ENCODE assay signal across 21 cellular contexts in the genomic region with DNA sequence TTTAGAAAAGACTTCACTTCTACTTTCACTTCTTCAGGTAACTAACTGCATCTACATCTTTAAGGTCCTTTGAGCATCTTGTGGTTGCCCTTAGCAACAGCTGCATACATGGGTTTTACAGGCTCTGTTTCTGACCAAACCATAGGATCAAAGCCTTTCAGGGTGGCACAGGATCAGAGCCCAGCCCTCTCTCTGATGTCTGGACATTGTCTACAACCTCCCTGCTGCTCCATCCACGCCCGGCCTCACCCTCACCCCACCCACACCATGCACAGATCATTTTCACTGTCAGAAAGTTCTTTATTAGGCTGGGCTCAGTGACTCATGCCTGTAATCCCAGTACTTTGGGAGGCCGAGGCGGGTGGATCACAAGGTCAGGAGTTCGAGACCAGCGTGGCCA. TPM values are rescaled to one million over a fixed set of nuclear protein-coding genes. Genes with fewer than 3 reads are reported as not detected.
DNase-seq lines count a peak whose midpoint lies in the region; ATAC-seq and TF ChIP-seq lines count a peak whose summit lies in the region.
"Had no signal": no experiment of that assay in that cellular context is flagged by ENCODE, and none has a peak within 500 bp of the region (broad histone marks: within the 10 kb centered on the region; RNA-seq: fewer than 3 reads in every experiment).

No MANE protein-coding gene starts in this region.

- H3K36me3 Mint-ChIP-seq in activated T-cell treated with anti-CD3 and anti-CD28 coated beads, Interleukin-2, amount 50 U/mL, for 24 hours (ENCODE audit: low read depth): no peaks in the 10 kb centered on the region
- H3K36me3 Mint-ChIP-seq: CD4-positive, alpha-beta memory T cell; mesothelial cell of epicardium had no signal

- POLR2A ChIA-PET in SK-N-SH (lab: Yijun Ruan, JAX): no interaction called here

- no peak overlapping the region for H3K9ac ChIP-seq in SK-N-SH

- H3K4me2 ChIP-seq in SK-N-SH: no peak overlapping the region

- no peaks in the 10 kb centered on the region for H3K9me3 Mint-ChIP-seq in activated T-cell treated with anti-CD3 and anti-CD28 coated beads, Interleukin-2, amount 50 U/mL, for 24 hours
- H3K9me3 Mint-ChIP-seq: activated naive CD4-positive, alpha-beta T cell treated with anti-CD3 and anti-CD28 coated beads for 36 hours; mesothelial cell of epicardium; neural crest cell had no signal

- CTCF ChIA-PET in SK-N-SH (lab: Yijun Ruan, JAX): interaction anchor here (0.7 kb wide), 1 partner anchor 143 kb away, joined by 3 read pairs; no protein-coding TSS in a partner anchor

- DNase-seq in SK-N-SH (no peak), SW480 (ENCODE audit: low spot score) (peak; percentile 86), psoas muscle (no peak)
- no peak for DNase-seq in activated T-cell treated with anti-CD3 and anti-CD28 coated beads, Interleukin-2, amount 50 U/mL, for 24 hours
- DNase-seq: activated CD4-positive, CD25-positive, alpha-beta regulatory T cell; activated CD8-positive, alpha-beta memory T cell treated with anti-CD3 and anti-CD28 coated beads, Interleukin-2, amount 50 U/mL, for 48 hours; activated naive CD4-positive, alpha-beta T cell treated with anti-CD3 and anti-CD28 coated beads for 36 hours; CD4-positive, alpha-beta memory T cell; DMS79 treated with DMSO at 0.1 percent for 48 hours; kidney glomerular epithelial cell; NCI-H1092 treated with DMSO at 0.1 percent for 48 hours; NCI-H774; stimulated activated naive CD8-positive, alpha-beta T cell treated with anti-CD3 and anti-CD28 coated beads, Interleukin-15, Interleukin-2, amounts not matched to agents 100 U/mL and 50 U/mL, for 24 hours; T-helper 1 cell had no signal

- ATAC-seq in SK-N-SH treated with all-trans-retinoic acid at 6 μM for 48 hours (peak; percentile 54; the same call in 1 of the 3 replicates), HG02973 (IDR thresholded peaks at IDR 0.05; ENCODE audit: unreplicated experiment) (peak; percentile 48), psoas muscle (no peak), HG03521 (IDR thresholded peaks at IDR 0.05; ENCODE audit: unreplicated experiment) (no peak)
- ATAC-seq: stimulated activated naive CD8-positive, alpha-beta T cell treated with anti-CD3 and anti-CD28 coated beads, Interleukin-15, Interleukin-2, amounts not matched to agents 100 U/mL and 50 U/mL, for 24 hours had no signal

- no peaks in the 10 kb centered on the region for H3F3A ChIP-seq in SK-N-SH (replicated peaks; ENCODE audit: insufficient read depth)

- intact Hi-C loops in psoas muscle (cut with DNase I): no loop called here

- TF ChIP-seq CTCF in SK-N-SH (IDR thresholded peaks at IDR 0.05) (no peak), neutrophil (IDR thresholded peaks at IDR 0.05) (no peak), psoas muscle (IDR thresholded peaks at IDR 0.05) (no peak)

- no peak for TF ChIP-seq RAD21 in SK-N-SH (IDR thresholded peaks at IDR 0.05; ENCODE audit: low read length)

- no peak overlapping the region for H2AFZ ChIP-seq in SK-N-SH (ENCODE audit: low read depth)

- no peak overlapping the region for H3K4me3 Mint-ChIP-seq in activated T-cell treated with anti-CD3 and anti-CD28 coated beads, Interleukin-2, amount 50 U/mL, for 24 hours
- H3K4me3 Mint-ChIP-seq: activated naive CD4-positive, alpha-beta T cell treated with anti-CD3 and anti-CD28 coated beads for 36 hours; CD4-positive, alpha-beta memory T cell; mesothelial cell of epicardium; neural crest cell had no signal

- H3K9me3 ChIP-seq in SK-N-SH (no peaks in the 10 kb centered on the region), neutrophil (no peaks in the 10 kb centered on the region), psoas muscle (no peaks in the 10 kb centered on the region)

- H4K20me1 ChIP-seq in SK-N-SH (ENCODE audit: insufficient read depth): no peaks in the 10 kb centered on the region

- H3K9me2 ChIP-seq in SK-N-SH: no peaks in the 10 kb centered on the region

- H3K27me3 Mint-ChIP-seq in activated T-cell treated with anti-CD3 and anti-CD28 coated beads, Interleukin-2, amount 50 U/mL, for 24 hours: no peaks in the 10 kb centered on the region
- H3K27me3 Mint-ChIP-seq: CD4-positive, alpha-beta memory T cell had no signal

- no peaks in the 10 kb centered on the region for H3K79me2 ChIP-seq in SK-N-SH (ENCODE audit: insufficient read depth)

- H3K4me3 ChIP-seq in SK-N-SH (ENCODE audit: low read depth in 2 of 2, low read length in 1 of 2): no peak overlapping the region
- peak overlapping the region; percentile 13 to 83 for H3K4me3 ChIP-seq in neutrophil (ENCODE audit: low read depth in 1 of 2, low read length in 1 of 2)
- H3K4me3 ChIP-seq in psoas muscle: no peak overlapping the region

- 93% methylated on average over 6 of the region's 6 CpGs for WGBS in SK-N-SH (ENCODE audit: low lambda C conversion rate)
- 75 to 82% (median 82%) methylated on average over 6 of the region's 6 CpGs for WGBS in psoas muscle, 3 donors

- H3K4me1 Mint-ChIP-seq in activated T-cell treated with anti-CD3 and anti-CD28 coated beads, Interleukin-2, amount 50 U/mL, for 24 hours (ENCODE audit: low read depth): peaks cover 20% of the 10 kb centered on the region
- H3K4me1 Mint-ChIP-seq: mesothelial cell of epicardium had no signal

- H3K27me3 ChIP-seq in SK-N-SH (ENCODE audit: insufficient read depth) (no peaks in the 10 kb centered on the region), neutrophil (no peaks in the 10 kb centered on the region), psoas muscle (ENCODE audit: insufficient read depth in 3 of 3, low read length in 2 of 3) (no peaks in the 10 kb centered on the region)

- no peak for TF ChIP-seq EP300 in SK-N-SH (IDR thresholded peaks at IDR 0.05; ENCODE audit: borderline replicate concordance in 1 of 2, low read depth in 1 of 2, low read length in 1 of 2)

- H3K4me1 ChIP-seq in SK-N-SH (ENCODE audit: control insufficient read depth in 1 of 2, insufficient read depth in 2 of 2, low read depth in 1 of 2, low read length in 1 of 2) (no peaks in the 10 kb centered on the region), neutrophil (ENCODE audit: control insufficient read depth in 1 of 2, insufficient read depth in 1 of 2, low read depth in 1 of 2, low read length in 1 of 2) (peaks cover 79 to 96% of the 10 kb centered on the region in 2 experiments), psoas muscle (no peaks in the 10 kb centered on the region)

- H3K27ac Mint-ChIP-seq in activated T-cell treated with anti-CD3 and anti-CD28 coated beads, Interleukin-2, amount 50 U/mL, for 24 hours: no peak overlapping the region
- H3K27ac Mint-ChIP-seq: activated naive CD4-positive, alpha-beta T cell treated with anti-CD3 and anti-CD28 coated beads for 36 hours; mesothelial cell of epicardium had no signal

- no peaks in the 10 kb centered on the region for H3K36me3 ChIP-seq in SK-N-SH (replicated peaks in 1 of 2; ENCODE audit: control insufficient read depth in 1 of 2, insufficient read depth in 2 of 2, low read length in 1 of 2)
- H3K36me3 ChIP-seq in neutrophil: peaks cover 81% of the 10 kb centered on the region
- no peaks in the 10 kb centered on the region for H3K36me3 ChIP-seq in psoas muscle (ENCODE audit: insufficient read depth in 1 of 2, low read depth in 1 of 2)

- H3K27ac ChIP-seq in SK-N-SH (ENCODE audit: low read depth in 2 of 2, low read length in 1 of 2): no peak overlapping the region
- H3K27ac ChIP-seq in neutrophil: peak overlapping the region; percentile 100
- H3K27ac ChIP-seq in psoas muscle: no peak overlapping the region

TF ChIP-seq in SK-N-SH treated with all-trans-retinoic acid at 6 μM for 48 hours, 23 proteins besides CTCF, POLR2A, EP300 and RAD21 (continues in another document):
- TF ChIP-seq BACH2 (CRISPR knock-in tag; IDR thresholded peaks at IDR 0.05; ENCODE audit: borderline replicate concordance) (no peak), ZFP3 (CRISPR knock-in tag; IDR thresholded peaks at IDR 0.05) (no peak), ZNF70 (CRISPR knock-in tag; IDR thresholded peaks at IDR 0.05) (no peak)
- TF ChIP-seq, protein P1, sequence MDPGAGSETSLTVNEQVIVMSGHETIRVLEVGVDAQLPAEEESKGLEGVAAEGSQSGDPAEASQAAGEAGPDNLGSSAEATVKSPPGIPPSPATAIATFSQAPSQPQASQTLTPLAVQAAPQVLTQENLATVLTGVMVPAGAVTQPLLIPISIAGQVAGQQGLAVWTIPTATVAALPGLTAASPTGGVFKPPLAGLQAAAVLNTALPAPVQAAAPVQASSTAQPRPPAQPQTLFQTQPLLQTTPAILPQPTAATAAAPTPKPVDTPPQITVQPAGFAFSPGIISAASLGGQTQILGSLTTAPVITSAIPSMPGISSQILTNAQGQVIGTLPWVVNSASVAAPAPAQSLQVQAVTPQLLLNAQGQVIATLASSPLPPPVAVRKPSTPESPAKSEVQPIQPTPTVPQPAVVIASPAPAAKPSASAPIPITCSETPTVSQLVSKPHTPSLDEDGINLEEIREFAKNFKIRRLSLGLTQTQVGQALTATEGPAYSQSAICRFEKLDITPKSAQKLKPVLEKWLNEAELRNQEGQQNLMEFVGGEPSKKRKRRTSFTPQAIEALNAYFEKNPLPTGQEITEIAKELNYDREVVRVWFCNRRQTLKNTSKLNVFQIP (CRISPR knock-in tag; IDR thresholded peaks at IDR 0.05; ENCODE audit: borderline replicate concordance, low read depth): no peak

TF ChIP-seq in SK-N-SH, 30 proteins besides CTCF, POLR2A, EP300 and RAD21:
- TF ChIP-seq RCOR1 (IDR thresholded peaks at IDR 0.05; ENCODE audit: low read length) (no peak), NFIC (IDR thresholded peaks at IDR 0.05; ENCODE audit: borderline replicate concordance) (no peak)
- TF ChIP-seq, protein P2, sequence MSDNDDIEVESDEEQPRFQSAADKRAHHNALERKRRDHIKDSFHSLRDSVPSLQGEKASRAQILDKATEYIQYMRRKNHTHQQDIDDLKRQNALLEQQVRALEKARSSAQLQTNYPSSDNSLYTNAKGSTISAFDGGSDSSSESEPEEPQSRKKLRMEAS (IDR thresholded peaks at IDR 0.05; ENCODE audit: low read depth): no peak
TF ChIP-seq in SK-N-SH: peak in this region for 0.

RNA-seq across cellular contexts. Expression of a gene that starts 5.2 kb away (rescaled TPM):
- 2.0 and 6.0 TPM in 2 replicates for polyA plus RNA-seq in SK-N-SH (2012; rRNA removed)
- polyA plus RNA-seq in SK-N-SH (2012; cell fraction: cytosol; rRNA removed): 2.7 and 2.8 TPM in 2 replicates
- 2.1 and 3.1 TPM in 2 replicates for polyA plus RNA-seq in SK-N-SH (2012; cell fraction: nucleus; rRNA removed)
- total RNA-seq in psoas muscle: 1 to 10 TPM; 2.3 to 4.3 (median 3.0) TPM
- polyA plus RNA-seq in psoas muscle: under 1 TPM; 0.51 to 0.83 (median 0.80) TPM
- total RNA-seq: A673, mesothelial cell of epicardium, neural crest cell had no signal

RNA-seq across cellular contexts. Expression of a gene that starts 50.5 kb away (rescaled TPM):
- polyA plus RNA-seq in SK-N-SH (2012; rRNA removed): 66.8 and 97.6 TPM in 2 replicates
- polyA plus RNA-seq in SK-N-SH (2012; cell fraction: cytosol; rRNA removed): 112 and 139 TPM in 2 replicates
- 20.6 and 46.8 TPM in 2 replicates for polyA plus RNA-seq in SK-N-SH (2012; cell fraction: nucleus; rRNA removed)
- total RNA-seq in psoas muscle: 10 to 100 TPM; 11.6 to 17.1 (median 12.7) TPM
- polyA plus RNA-seq in psoas muscle: 10 to 100 TPM; 13.9 to 31.8 (median 16.4) TPM

Comparison
In these comparisons a context has a peak if more than half of its experiments do, and no peak if none do; other contexts are left out.
1. ATAC-seq: peak in SK-N-SH treated with all-trans-retinoic acid at 6 μM for 48 hours (single experiment) and HG02973 (single experiment); none in psoas muscle (0 of 4) and HG03521 (single experiment).
2. H3K4me3 ChIP-seq: peak in neutrophil (2 of 2); none in SK-N-SH (0 of 2) and psoas muscle (single experiment).